Comparison of ENCODE assay signal across 15 cellular contexts in genomic region chr19:14758816-14759215, GRCh38. TPM values are rescaled to one million over a fixed set of nuclear protein-coding genes. Genes with fewer than 3 reads are reported as not detected.
DNase-seq lines count a peak whose midpoint lies in the region; FAIRE-seq and TF ChIP-seq lines count a peak whose summit lies in the region.
"Had no signal": no experiment of that assay in that cellular context is flagged by ENCODE, and none has a peak within 500 bp of the region (broad histone marks: within the 10 kb centered on the region; RNA-seq: fewer than 3 reads in every experiment).

No MANE protein-coding gene starts in this region.

- H3K9me3 ChIP-seq in Caco-2 (no peaks in the 10 kb centered on the region), kidney (ENCODE audit: control insufficient read depth in 1 of 2, low read length in 2 of 2) (no peaks in the 10 kb centered on the region), left ventricle myocardium inferior (replicated peaks) (peaks cover 24% of the 10 kb centered on the region)

- H3K27ac Mint-ChIP-seq in Caco-2 (ENCODE audit: unreplicated experiment) (no peak overlapping the region), MCF 10A (ENCODE audit: low read depth, unreplicated experiment) (no peak overlapping the region)
- H3K27ac Mint-ChIP-seq: activated CD4-positive, alpha-beta T cell treated with anti-CD3 and anti-CD28 coated beads, Interleukin-2, amount 10 ng/mL, durations not matched to agents 24 days and 14 days; naive B cell had no signal

- DNase-seq in Caco-2 (peak; percentile 42 to 57), NCI-H1436 treated with DMSO at 0.1 percent for 48 hours (lab: John Stamatoyannopoulos, UW) (peak; percentile 28), MCF 10A (ENCODE audit: unreplicated experiment) (peak; percentile 59), kidney (peak; percentile 17), left ventricle myocardium inferior (no peak), ureter (ENCODE audit: low spot score) (no peak), middle frontal gyrus (ENCODE audit: extremely low spot score, low spot score) (no peak)
- no peak for DNase-seq in activated T-cell treated with anti-CD3 and anti-CD28 coated beads, Interleukin-2, amount 50 U/mL, for 1 hour
- DNase-seq: activated CD4-positive, alpha-beta T cell treated with anti-CD3 and anti-CD28 coated beads, Interleukin-2, amount 10 ng/mL, durations not matched to agents 24 days and 14 days; activated effector memory CD4-positive, alpha-beta T cell treated with Interleukin-2 at 50 U/mL for 16 hours; hypothalamus; naive B cell; NK-92 treated with Interleukin-12 subunit alpha and Interleukin-12 subunit beta, amount 100 ng/mL, for 24 hours had no signal

- H3K9ac ChIP-seq in kidney (ENCODE audit: low read length in 2 of 2) = no peak overlapping the region

- no peak for FAIRE-seq in kidney (lab: Jason Lieb, UNC)
- FAIRE-seq: endothelial cell of umbilical vein, G401.6 had no signal

- CTCF ChIA-PET in Caco-2 (lab: Charles Lee) = interaction anchor here (0.6 to 0.9 kb wide), 2 partner anchors 72 to 265 kb away, joined by 3 to 4 read pairs; no protein-coding TSS in a partner anchor
- CTCF ChIA-PET in MCF 10A (lab: Yijun Ruan, JAX) = interaction anchor here (0.6 to 0.9 kb wide), 3 partner anchors 9 to 1539 kb away, joined by 3 to 5 read pairs (median 3); no protein-coding TSS in a partner anchor

- H3K4me1 ChIP-seq in Caco-2 (no peaks in the 10 kb centered on the region), kidney (ENCODE audit: control insufficient read depth in 1 of 2, insufficient read depth in 1 of 2, low read depth in 1 of 2, low read length in 2 of 2) (no peaks in the 10 kb centered on the region), left ventricle myocardium inferior (no peaks in the 10 kb centered on the region)

- POLR2A ChIA-PET in Caco-2 (lab: Charles Lee) (interaction anchor here (0.6 kb wide), 1 partner anchor 65 kb away, joined by 6 read pairs; no protein-coding TSS in a partner anchor), MCF 10A (lab: Yijun Ruan, JAX) (no interaction called here)

- H3K4me1 Mint-ChIP-seq in Caco-2 (ENCODE audit: low read depth, unreplicated experiment) (no peaks in the 10 kb centered on the region), MCF 10A (ENCODE audit: insufficient read depth, unreplicated experiment) (peaks cover 6% of the 10 kb centered on the region)
- H3K4me1 Mint-ChIP-seq: activated CD4-positive, alpha-beta T cell treated with anti-CD3 and anti-CD28 coated beads, Interleukin-2, amount 10 ng/mL, durations not matched to agents 24 days and 14 days had no signal

- H3K4me3 Mint-ChIP-seq in Caco-2 (ENCODE audit: unreplicated experiment) (peak overlapping the region; percentile 56), MCF 10A (ENCODE audit: unreplicated experiment) (peak overlapping the region; percentile 20)
- H3K4me3 Mint-ChIP-seq: activated CD4-positive, alpha-beta T cell treated with anti-CD3 and anti-CD28 coated beads, Interleukin-2, amount 10 ng/mL, durations not matched to agents 24 days and 14 days had no signal

- H3K36me3 ChIP-seq in Caco-2 (ENCODE audit: control insufficient read depth, insufficient read depth, low read length) = no peaks in the 10 kb centered on the region
- H3K36me3 ChIP-seq in kidney (ENCODE audit: control insufficient read depth in 1 of 2, insufficient read depth in 2 of 2, low read length in 2 of 2) = no peaks in the 10 kb centered on the region
- H3K36me3 ChIP-seq in left ventricle myocardium inferior = no peaks in the 10 kb centered on the region

- H3K9me3 Mint-ChIP-seq in Caco-2 (ENCODE audit: unreplicated experiment) = no peaks in the 10 kb centered on the region
- H3K9me3 Mint-ChIP-seq in MCF 10A (ENCODE audit: unreplicated experiment) = peaks cover 6% of the 10 kb centered on the region
- H3K9me3 Mint-ChIP-seq: activated CD4-positive, alpha-beta T cell treated with anti-CD3 and anti-CD28 coated beads, Interleukin-2, amount 10 ng/mL, durations not matched to agents 24 days and 14 days; naive B cell had no signal

- BruUV-seq in Caco-2 (replicated peaks; lab: Mats Ljungman, UMichigan) (no TSS peak), MCF 10A (replicated peaks; lab: Mats Ljungman, UMichigan) (no TSS peak)

- H3K27me3 ChIP-seq in Caco-2 (replicated peaks; ENCODE audit: control insufficient read depth, insufficient read depth, low read length) (no peaks in the 10 kb centered on the region), left ventricle myocardium inferior (ENCODE audit: low read depth) (peaks cover 15% of the 10 kb centered on the region)

- TF ChIP-seq CTCF in Caco-2 (IDR thresholded peaks at IDR 0.05; ENCODE audit: insufficient read depth in 1 of 2, low read depth in 1 of 2, low read length in 1 of 2, severe bottlenecking in 1 of 2, unreplicated experiment in 1 of 2) = no peak
- no peak for TF ChIP-seq CTCF in MCF 10A (IDR thresholded peaks at IDR 0.05; ENCODE audit: unreplicated experiment)
- no peak for TF ChIP-seq CTCF in kidney (IDR thresholded peaks at IDR 0.05; ENCODE audit: borderline replicate concordance, extremely low read depth, insufficient read depth)
- no peak for TF ChIP-seq CTCF in left ventricle myocardium inferior (IDR thresholded peaks at IDR 0.05; ENCODE audit: borderline replicate concordance)

- H3K27ac ChIP-seq in kidney (ENCODE audit: low read depth in 2 of 2, low read length in 2 of 2) (no peak overlapping the region), left ventricle myocardium inferior (replicated peaks) (no peak overlapping the region)

- no peaks in the 10 kb centered on the region for H3K36me3 Mint-ChIP-seq in Caco-2 (ENCODE audit: insufficient read depth, unreplicated experiment)
- peaks cover 45% of the 10 kb centered on the region for H3K36me3 Mint-ChIP-seq in MCF 10A (ENCODE audit: insufficient read depth, unreplicated experiment)
- H3K36me3 Mint-ChIP-seq: naive B cell had no signal

- H3K27me3 Mint-ChIP-seq in Caco-2 (ENCODE audit: insufficient read depth, unreplicated experiment) (no peaks in the 10 kb centered on the region), MCF 10A (ENCODE audit: insufficient read depth, unreplicated experiment) (no peaks in the 10 kb centered on the region)
- H3K27me3 Mint-ChIP-seq: activated CD4-positive, alpha-beta T cell treated with anti-CD3 and anti-CD28 coated beads, Interleukin-2, amount 10 ng/mL, durations not matched to agents 24 days and 14 days had no signal

- H3K4me3 ChIP-seq in Caco-2 (ENCODE audit: low read depth, low read length) (peak overlapping the region; percentile 18), kidney (ENCODE audit: low read length in 2 of 2) (no peak overlapping the region), left ventricle myocardium inferior (no peak overlapping the region)

- intact Hi-C loops in Caco-2 (cut with micrococcal nuclease; ENCODE audit: unreplicated experiment) (no loop called here), MCF 10A (cut with micrococcal nuclease) (no loop called here), kidney (cut with DNase I) (no loop called here), left ventricle myocardium inferior (cut with micrococcal nuclease) (no loop called here)

RNA-seq across cellular contexts. Expression of gene ADGRE2, which starts 19.5 kb away (rescaled TPM):
- 0.23 and 0.26 TPM in 2 replicates for total RNA-seq in Caco-2 (2022)
- total RNA-seq in MCF 10A (2022) = 6.9 and 8.0 TPM in 2 replicates
- 10.4 TPM for total RNA-seq in kidney
- 0.15 TPM for polyA plus RNA-seq in kidney (ENCODE audit: insufficient read depth, low read depth, low replicate concordance)
- 0.63 TPM for total RNA-seq in left ventricle myocardium inferior
- total RNA-seq in ureter = 10.3 TPM
- total RNA-seq: endothelial cell of umbilical vein had no signal
- polyA plus RNA-seq: endothelial cell of umbilical vein had no signal

Comparison
In these comparisons a context has a peak if more than half of its experiments do, and no peak if none do; other contexts are left out.
1. DNase-seq: peak in Caco-2 (2 of 2), NCI-H1436 treated with DMSO at 0.1 percent for 48 hours (single experiment), MCF 10A (single experiment) and kidney (single experiment); none in activated T-cell treated with anti-CD3 and anti-CD28 coated beads, Interleukin-2, amount 50 U/mL, for 1 hour (single experiment), left ventricle myocardium inferior (single experiment), ureter (single experiment) and middle frontal gyrus (single experiment).